26 cellular contexts compared by ENCODE assay signal in the genomic region with DNA sequence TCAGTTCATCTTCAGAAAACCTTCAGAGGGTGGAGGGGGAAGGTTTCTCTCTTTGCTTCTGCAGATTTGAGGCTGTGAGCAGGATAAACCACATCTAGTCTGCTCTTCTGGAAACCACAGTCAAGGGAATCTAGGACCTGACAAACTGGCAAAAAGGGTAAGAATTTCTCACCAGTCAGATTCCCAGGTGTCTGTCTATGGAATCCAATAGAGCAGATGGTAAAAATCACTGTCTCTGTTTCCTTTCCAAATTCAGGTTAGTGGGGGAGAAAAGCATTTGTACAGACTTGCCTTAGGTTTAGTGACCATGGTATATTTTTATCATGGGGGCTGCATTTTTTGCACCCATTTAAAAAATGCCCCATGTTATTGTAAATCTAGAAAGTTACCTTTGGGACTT.
"Had no signal": no experiment of that assay in that cellular context is flagged by ENCODE, and none has a peak within 500 bp of the region (broad histone marks: within the 10 kb centered on the region; RNA-seq: fewer than 3 reads in every experiment).

No MANE protein-coding gene starts in this region.

- H3K27ac Mint-ChIP-seq: immature natural killer cell; mesothelial cell of epicardium; naive B cell; natural killer cell; progenitor cell of endocrine pancreas; stimulated activated effector memory CD8-positive, alpha-beta T cell treated with anti-CD3 and anti-CD28 coated beads, Interleukin-12 subunit alpha, Interleukin-12 subunit beta, amount 100 ng/mL, for 72 hours; stimulated activated naive CD8-positive, alpha-beta T cell treated with anti-CD3 and anti-CD28 coated beads, Interleukin-15, Interleukin-2, amounts not matched to agents 100 ng/mL and 50 ng/mL, for 24 hours had no signal

- DNase-seq: hypothalamus; immature natural killer cell; kidney; left colon; left lung; lower lobe of right lung; mammary epithelial cell; mesenchymal stem cell; naive B cell; natural killer cell; ovary; spleen; stimulated activated CD4-positive, alpha-beta T cell treated with anti-CD3 and anti-CD28 coated beads, Interleukin-4, amount 100 ng/mL, for 24 hours; tibial artery; upper lobe of right lung had no signal

- FAIRE-seq: islet of Langerhans, kidney, urothelium cell line had no signal

- H3K4me3 ChIP-seq: left lung, lower lobe of right lung, ovary, right atrium auricular region, skin epidermis, spleen, suprapubic skin, thoracic aorta, tibial artery, upper lobe of right lung had no signal

- H3K9me3 ChIP-seq: left lung, lower lobe of right lung, ovary, right atrium auricular region, suprapubic skin, thoracic aorta, tibial artery, upper lobe of right lung had no signal

- H3K36me3 ChIP-seq: ovary, right atrium auricular region, suprapubic skin, thoracic aorta had no signal

- H3K4me3 Mint-ChIP-seq: immature natural killer cell; mesothelial cell of epicardium; naive B cell; natural killer cell; stimulated activated effector memory CD8-positive, alpha-beta T cell treated with anti-CD3 and anti-CD28 coated beads, Interleukin-12 subunit alpha, Interleukin-12 subunit beta, amount 100 ng/mL, for 72 hours; stimulated activated naive CD8-positive, alpha-beta T cell treated with anti-CD3 and anti-CD28 coated beads, Interleukin-15, Interleukin-2, amounts not matched to agents 100 ng/mL and 50 ng/mL, for 24 hours had no signal

- H3K36me3 Mint-ChIP-seq: immature natural killer cell, natural killer cell had no signal

- H3K4me1 Mint-ChIP-seq: immature natural killer cell; mesothelial cell of epicardium; naive B cell; natural killer cell; stimulated activated effector memory CD8-positive, alpha-beta T cell treated with anti-CD3 and anti-CD28 coated beads, Interleukin-12 subunit alpha, Interleukin-12 subunit beta, amount 100 ng/mL, for 72 hours had no signal

- H3K27me3 Mint-ChIP-seq: naive B cell; progenitor cell of endocrine pancreas; stimulated activated naive CD8-positive, alpha-beta T cell treated with anti-CD3 and anti-CD28 coated beads, Interleukin-15, Interleukin-2, amounts not matched to agents 100 ng/mL and 50 ng/mL, for 24 hours had no signal

- H3K4me1 ChIP-seq: left lung, lower lobe of right lung, right atrium auricular region, spleen, suprapubic skin, upper lobe of right lung had no signal

- H3K27me3 ChIP-seq: left lung, right atrium auricular region, spleen, suprapubic skin, tibial artery, upper lobe of right lung had no signal

- ATAC-seq: left colon; left lung; lower lobe of right lung; natural killer cell; sciatic nerve; stimulated activated effector memory CD8-positive, alpha-beta T cell treated with anti-CD3 and anti-CD28 coated beads, Interleukin-12 subunit alpha, Interleukin-12 subunit beta, amount 100 ng/mL, for 72 hours; upper lobe of right lung had no signal

- H3K27ac ChIP-seq: left lung, lower lobe of right lung, ovary, right atrium auricular region, skin epidermis, spleen, suprapubic skin, thoracic aorta, tibial artery, upper lobe of right lung had no signal

- H3K9me3 Mint-ChIP-seq: immature natural killer cell; natural killer cell; stimulated activated effector memory CD8-positive, alpha-beta T cell treated with anti-CD3 and anti-CD28 coated beads, Interleukin-12 subunit alpha, Interleukin-12 subunit beta, amount 100 ng/mL, for 72 hours had no signal
